In genomic region chr7:152709307-152710133, GRCh38 we compare ENCODE assay signal across 15 cellular contexts. TPM values are rescaled to one million over a fixed set of nuclear protein-coding genes. Genes with fewer than 3 reads are reported as not detected.
DNase-seq lines count a peak whose midpoint lies in the region; TF ChIP-seq lines count a peak whose summit lies in the region.
"Had no signal": no experiment of that assay in that cellular context is flagged by ENCODE, and none has a peak within 500 bp of the region (broad histone marks: within the 10 kb centered on the region; RNA-seq: fewer than 3 reads in every experiment).

No MANE protein-coding gene starts in this region.

- peak; percentile 18 for DNase-seq in NCI-H2227 (lab: John Stamatoyannopoulos, UW; ENCODE audit: unreplicated experiment)
- no peak for DNase-seq in NCI-H2227 treated with DMSO at 0.1 percent for 48 hours (lab: John Stamatoyannopoulos, UW)
- peak; percentile 84 for DNase-seq in M059J (ENCODE audit: low read depth)
- peak; percentile 19 for DNase-seq in dermis blood vessel endothelial cell
- peak; percentile 65 for DNase-seq in retina
- DNase-seq in mesothelial cell of epicardium (ENCODE audit: low spot score in 2 of 2, unreplicated experiment in 2 of 2): no peak
- DNase-seq in NCI-H774 (lab: John Stamatoyannopoulos, UW): no peak
- DNase-seq in DMS114 treated with DMSO at 0.1 percent for 48 hours (lab: John Stamatoyannopoulos, UW; ENCODE audit: unreplicated experiment): no peak
- DNase-seq: activated CD4-positive, alpha-beta T cell treated with anti-CD3 and anti-CD28 coated beads, Interleukin-2, amount 50 U/mL, for 1 hour; activated T-cell treated with anti-CD3 and anti-CD28 coated beads, Interleukin-2, amount 50 U/mL, for 1 hour; central memory CD4-positive, alpha-beta T cell; COR-L47; H7; NCI-H2081; stimulated activated CD8-positive, alpha-beta memory T cell treated with anti-CD3 and anti-CD28 coated beads, Interleukin-4, amount 100 ng/mL, for 48 hours had no signal

- peaks cover 9% of the 10 kb centered on the region for H3K9me3 Mint-ChIP-seq in mesothelial cell of epicardium

- no peak for TF ChIP-seq CTCF in mesothelial cell of epicardium (IDR thresholded peaks at IDR 0.05; ENCODE audit: unreplicated experiment)

- H3K36me3 Mint-ChIP-seq in mesothelial cell of epicardium: peaks cover 3% of the 10 kb centered on the region

- no peaks in the 10 kb centered on the region for H3K27me3 Mint-ChIP-seq in mesothelial cell of epicardium (ENCODE audit: low read depth)

- H3K4me3 Mint-ChIP-seq in mesothelial cell of epicardium: no peak overlapping the region

- H3K27ac Mint-ChIP-seq in mesothelial cell of epicardium: no peak overlapping the region

- peaks cover 9% of the 10 kb centered on the region for H3K4me1 Mint-ChIP-seq in mesothelial cell of epicardium

RNA-seq across cellular contexts. Expression of gene XRCC2, which starts 33.6 kb away (rescaled TPM):
- total RNA-seq in M059J (2014; rRNA removed; shearing (Covaris generic)): 9.4 and 11.2 TPM in 2 replicates
- total RNA-seq in dermis blood vessel endothelial cell (3.1 and 7.0 TPM in 2 replicates), mesothelial cell of epicardium (6.7 to 7.3 TPM (median 7.0 TPM) in 3 replicates)

RNA-seq across cellular contexts. Expression of gene ACTR3B, which starts 50.0 kb away (rescaled TPM):
- total RNA-seq in M059J (2014; rRNA removed; shearing (Covaris generic)): 3.4 and 6.1 TPM in 2 replicates
- total RNA-seq in dermis blood vessel endothelial cell (4.3 and 10.0 TPM in 2 replicates), mesothelial cell of epicardium (12.7 to 14.7 TPM (median 13.7 TPM) in 3 replicates)

Comparison
In these comparisons a context has a peak if more than half of its experiments do, and no peak if none do; other contexts are left out.
1. DNase-seq: peak in NCI-H2227 (single experiment), M059J (single experiment), dermis blood vessel endothelial cell (single experiment) and retina (single experiment); none in NCI-H2227 treated with DMSO at 0.1 percent for 48 hours (single experiment), mesothelial cell of epicardium (0 of 2), NCI-H774 (single experiment) and DMS114 treated with DMSO at 0.1 percent for 48 hours (single experiment).